Comparison of ENCODE assay signal across 28 cellular contexts in genomic region chr1:192705510-192705909, GRCh38.
"Had no signal": no experiment of that assay in that cellular context is flagged by ENCODE, and none has a peak within 500 bp of the region (broad histone marks: within the 10 kb centered on the region; RNA-seq: fewer than 3 reads in every experiment).

No MANE protein-coding gene starts in this region.

- H3K27me3 ChIP-seq: colonic mucosa, esophagus muscularis mucosa, esophagus squamous epithelium, foreskin keratinocyte, gastrocnemius medialis, gastroesophageal sphincter, heart left ventricle, heart right ventricle had no signal

- H3K9me3 ChIP-seq: colonic mucosa, esophagus muscularis mucosa, esophagus squamous epithelium, gastrocnemius medialis, gastroesophageal sphincter, heart left ventricle, heart right ventricle had no signal

- H3K27ac ChIP-seq: colonic mucosa, coronary artery, dorsolateral prefrontal cortex, epithelial cell of prostate, esophagus muscularis mucosa, esophagus squamous epithelium, foreskin keratinocyte, gastrocnemius medialis, gastroesophageal sphincter, heart left ventricle, heart right ventricle had no signal

- H3K36me3 ChIP-seq: colonic mucosa, esophagus muscularis mucosa, esophagus squamous epithelium, gastrocnemius medialis, gastroesophageal sphincter, heart left ventricle, heart right ventricle had no signal

- ATAC-seq: effector memory CD8-positive, alpha-beta T cell; esophagus mucosa; foreskin keratinocyte; gastrocnemius medialis; gastroesophageal sphincter; heart left ventricle; heart right ventricle had no signal

- H3K4me1 ChIP-seq: colonic mucosa, esophagus squamous epithelium, gastrocnemius medialis had no signal

- DNase-seq: colonic mucosa; cortex of kidney; dermis blood vessel endothelial cell; dorsolateral prefrontal cortex; effector CD4-positive, alpha-beta T cell; effector CD8-positive, alpha-beta T cell; effector memory CD4-positive, alpha-beta T cell; effector memory CD8-positive, alpha-beta T cell; endodermal cell; erythroblast; esophagus squamous epithelium; foreskin fibroblast; foreskin keratinocyte; foreskin melanocyte; gastrocnemius medialis; glutamatergic neuron; head of caudate nucleus; heart left ventricle; heart right ventricle had no signal

- H3K4me3 ChIP-seq: colonic mucosa, coronary artery, dorsolateral prefrontal cortex, esophagus muscularis mucosa, esophagus squamous epithelium, gastrocnemius medialis, gastroesophageal sphincter, heart left ventricle, heart right ventricle had no signal

- FAIRE-seq: colon, endometrium, endothelial cell of umbilical vein, frontal cortex had no signal
